Comparison of ENCODE assay signal across 37 cellular contexts in the genomic region with DNA sequence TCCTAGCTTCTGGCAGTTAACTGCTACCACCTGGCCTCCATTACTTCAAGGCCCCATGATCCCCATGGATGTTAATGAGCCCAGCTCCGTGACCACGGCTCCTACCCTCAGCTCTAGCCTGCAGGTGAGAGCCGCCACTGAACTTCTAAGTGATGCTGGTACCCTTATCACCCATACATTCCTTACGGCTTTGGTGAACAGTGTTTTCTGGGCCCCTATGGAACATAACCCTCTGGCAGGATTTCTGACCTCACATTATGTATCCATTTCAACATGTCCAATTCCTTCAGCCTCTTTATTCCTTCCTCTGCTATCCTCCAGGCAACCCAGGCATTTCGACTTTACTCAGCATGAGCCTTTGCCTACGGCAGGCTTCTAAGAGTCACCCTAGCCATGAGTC. TPM values are rescaled to one million over a fixed set of nuclear protein-coding genes. Genes with fewer than 3 reads are reported as not detected.
"Had no signal": no experiment of that assay in that cellular context is flagged by ENCODE, and none has a peak within 500 bp of the region (broad histone marks: within the 10 kb centered on the region; RNA-seq: fewer than 3 reads in every experiment).

No MANE protein-coding gene starts in this region.

- H3K4me2 ChIP-seq: KMS-11 had no signal

- DNase-seq: Karpas-422, Kasumi-1, KG1, MG63, MM.1S, MV-4-11, NCI-H1048, NCI-H1092, NCI-H1092 treated with DMSO at 0.1 percent for 48 hours, NCI-H1105, NCI-H1105 treated with DMSO at 0.1 percent for 48 hours, NCI-H1417 treated with DMSO at 0.1 percent for 48 hours, NCI-H1436, NCI-H1436 treated with DMSO at 0.1 percent for 48 hours, NCI-H146, NCI-H1694, NCI-H1694 treated with DMSO at 0.1 percent for 48 hours, NCI-H187, NCI-H187 treated with DMSO at 0.1 percent for 48 hours, NCI-H1930, NCI-H2029, NCI-H2029 treated with DMSO at 0.1 percent for 48 hours, NCI-H2081, NCI-H2081 treated with DMSO at 0.1 percent for 48 hours, NCI-H2107, NCI-H2171, NCI-H2171 treated with DMSO at 0.1 percent for 48 hours, NCI-H2227 treated with DMSO at 0.1 percent for 48 hours, NCI-H226, NCI-H345, NCI-H446, NCI-H446 treated with DMSO at 0.1 percent for 48 hours had no signal

- H3K9ac ChIP-seq: KMS-11 had no signal

- H3K9me3 ChIP-seq: MG63 had no signal

- H3K4me3 ChIP-seq: MG63 had no signal

- H3K36me3 ChIP-seq: MG63 had no signal

- H3K27ac ChIP-seq: KMS-11 had no signal

- H3K27me3 ChIP-seq: MG63 had no signal

RNA-seq across cellular contexts. Expression of a gene that starts 24.6 kb away (rescaled TPM):
- total RNA-seq: LHCN-M2, M059J, MCF 10A, NCI-H460 had no signal
